1 cellular context compared by ENCODE assay signal in the genomic region with DNA sequence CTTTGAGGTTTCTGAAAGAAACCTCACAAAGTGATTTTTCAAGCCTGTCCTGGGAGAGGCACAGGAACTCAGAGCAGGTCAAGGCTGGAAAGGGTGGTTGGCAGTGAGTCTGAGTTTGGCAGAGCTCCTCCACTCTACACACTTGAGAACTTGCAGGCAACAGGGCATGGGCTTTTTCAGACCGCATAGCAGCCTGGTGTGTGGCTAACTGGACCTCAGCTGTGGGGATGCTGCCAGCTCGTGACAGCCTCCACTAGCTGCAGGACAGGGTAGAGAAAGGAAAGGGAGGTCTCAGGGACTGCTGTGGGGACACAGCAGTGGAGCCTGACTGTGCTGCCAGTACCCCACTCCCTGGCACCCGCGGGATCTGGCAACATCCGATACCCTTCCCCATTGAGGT.
TF ChIP-seq lines count a peak whose summit lies in the region.

No MANE protein-coding gene starts in this region.

TF ChIP-seq in A549, 52 proteins besides CTCF, POLR2A, EP300 and RAD21:
- TF ChIP-seq HOXA7 (CRISPR knock-in tag; IDR thresholded peaks at IDR 0.05) (no peak), CHD4 (IDR thresholded peaks at IDR 0.05; ENCODE audit: borderline replicate concordance) (no peak), ELK1 (IDR thresholded peaks at IDR 0.05; ENCODE audit: low read depth, low read length) (no peak), REST (IDR thresholded peaks at IDR 0.05) (no peak), RFX5 (IDR thresholded peaks at IDR 0.05) (no peak), CEBPB (IDR thresholded peaks at IDR 0.05) (no peak), CBX2 (IDR thresholded peaks at IDR 0.05; ENCODE audit: borderline replicate concordance, low read depth) (no peak), ESRRA (IDR thresholded peaks at IDR 0.05; ENCODE audit: borderline replicate concordance, low read length) (no peak), TP53 (CRISPR knock-in tag; IDR thresholded peaks at IDR 0.05) (no peak)
